Comparison of ENCODE assay signal across 8 cellular contexts in genomic region chr6:2127484-2127911, GRCh38.
DNase-seq lines count a peak whose midpoint lies in the region; ATAC-seq, FAIRE-seq and TF ChIP-seq lines count a peak whose summit lies in the region.

No MANE protein-coding gene starts in this region.

- no peak overlapping the region for H2AFZ ChIP-seq in PC-3 (ENCODE audit: low read length)

- no peaks in the 10 kb centered on the region for H3K9me3 ChIP-seq in ascending aorta
- no peaks in the 10 kb centered on the region for H3K9me3 ChIP-seq in small intestine (ENCODE audit: control insufficient read depth, low read depth)
- H3K9me3 ChIP-seq in PC-3 (ENCODE audit: low read length): no peaks in the 10 kb centered on the region

- no peaks in the 10 kb centered on the region for H3K9me2 ChIP-seq in PC-3 (replicated peaks; ENCODE audit: low read length)

- peaks cover 0 to 9% of the 10 kb centered on the region in 2 donors for H3K4me1 ChIP-seq in ascending aorta
- H3K4me1 ChIP-seq in small intestine (ENCODE audit: control insufficient read depth in 2 of 2, insufficient read depth in 1 of 2, low read depth in 1 of 2, low read length in 1 of 2): peaks cover 2 to 4% of the 10 kb centered on the region in 2 donors
- H3K4me1 ChIP-seq in PC-3 (ENCODE audit: insufficient read depth, low read length): peaks cover 8% of the 10 kb centered on the region

- TF ChIP-seq CTCF in GM12865 (IDR thresholded peaks at IDR 0.05; ENCODE audit: insufficient read depth, low read depth, low read length, missing control alignments): no peak
- no peak for TF ChIP-seq CTCF in ascending aorta (IDR thresholded peaks at IDR 0.05)
- no peak for TF ChIP-seq CTCF in PC-3 (conservative IDR thresholded peaks at IDR 0.05; ENCODE audit: low read depth, low read length)

- ATAC-seq in HG03457 (IDR thresholded peaks at IDR 0.05; ENCODE audit: unreplicated experiment) (peak; percentile 58), PC-3 (no peak)

- BruUV-seq in PC-3 (replicated peaks; lab: Mats Ljungman, UMichigan): no TSS peak

- no peak for FAIRE-seq in small intestine (lab: Jason Lieb, UNC)

- H3K4me3 ChIP-seq in GM12865 (ENCODE audit: low read depth, low read length): no peak overlapping the region
- no peak overlapping the region for H3K4me3 ChIP-seq in ascending aorta
- H3K4me3 ChIP-seq in small intestine (ENCODE audit: low read depth in 1 of 2, low read length in 2 of 2): no peak overlapping the region
- H3K4me3 ChIP-seq in PC-3 (ENCODE audit: low read length): no peak overlapping the region

- 58 to 76% (median 72%) methylated on average over 12 of the region's 12 CpGs for WGBS in small intestine, 3 donors

- H3K27me3 ChIP-seq in ascending aorta: no peaks in the 10 kb centered on the region
- no peaks in the 10 kb centered on the region for H3K27me3 ChIP-seq in small intestine (ENCODE audit: control insufficient read depth in 2 of 2, insufficient read depth in 2 of 2, low read length in 2 of 2)
- no peaks in the 10 kb centered on the region for H3K27me3 ChIP-seq in PC-3 (ENCODE audit: low read length)

- DNase-seq in GM12865 (ENCODE audit: low read depth) (peak; percentile 12), ascending aorta (ENCODE audit: low spot score in 2 of 2) (peak; percentile 14 to 81), small intestine (peak; percentile 70), T1000 (lab: John Stamatoyannopoulos, UW) (no peak), pons (ENCODE audit: low spot score) (no peak), PC-3 (no peak), NCI-H524 treated with DMSO at 0.1 percent for 48 hours (lab: John Stamatoyannopoulos, UW) (no peak)

- POLR2A ChIA-PET in PC-3 (lab: Charles Lee; ENCODE audit: unreplicated experiment): no interaction called here

- H4K20me1 ChIP-seq in PC-3 (ENCODE audit: low read length): peaks cover 9% of the 10 kb centered on the region; the same call in 1 of the 2 replicates

- CTCF ChIA-PET in PC-3 (lab: Charles Lee): no interaction called here

- intact Hi-C loops in ascending aorta (cut with DNase I) (no loop called here), PC-3 (cut with micrococcal nuclease) (no loop called here)

- H3K79me2 ChIP-seq in PC-3 (ENCODE audit: low read length): peaks cover 38% of the 10 kb centered on the region

- no peaks in the 10 kb centered on the region for H3F3A ChIP-seq in PC-3 (ENCODE audit: low read length, unreplicated experiment)

- no peak overlapping the region for H3K4me2 ChIP-seq in PC-3 (ENCODE audit: low read length)

- H3K9ac ChIP-seq in PC-3 (ENCODE audit: low read length): no peak overlapping the region

- H3K36me3 ChIP-seq in ascending aorta (no peaks in the 10 kb centered on the region), small intestine (ENCODE audit: control insufficient read depth in 2 of 2, insufficient read depth in 2 of 2, low read length in 2 of 2) (no peaks in the 10 kb centered on the region), PC-3 (ENCODE audit: low read depth, low read length) (no peaks in the 10 kb centered on the region)

- H3K27ac ChIP-seq in ascending aorta (peak overlapping the region; percentile 68 to 69), small intestine (ENCODE audit: low read depth in 1 of 2, low read length in 1 of 2) (peak overlapping the region in 1 of 2 donors; percentile 33), PC-3 (ENCODE audit: low read length) (no peak overlapping the region)

Comparison
In these comparisons a context has a peak if more than half of its experiments do, and no peak if none do; other contexts are left out.
1. DNase-seq: peak in GM12865 (single experiment), ascending aorta (2 of 2) and small intestine (single experiment); none in T1000 (single experiment), pons (single experiment), PC-3 (single experiment) and NCI-H524 treated with DMSO at 0.1 percent for 48 hours (single experiment).